Comparison of ENCODE assay signal across 8 cellular contexts in genomic region chr11:16924826-16925494, GRCh38.
DNase-seq lines count a peak whose midpoint lies in the region; ATAC-seq and TF ChIP-seq lines count a peak whose summit lies in the region.

No MANE protein-coding gene starts in this region.

- no peaks in the 10 kb centered on the region for H3K36me3 Mint-ChIP-seq in T-helper 2 cell treated with Interferon-gamma antibody and Interleukin-4, amounts not matched to agents 5 μg/mL and 100 μg/mL, for 36 hours (ENCODE audit: low read depth)
- H3K36me3 Mint-ChIP-seq in T-cell = no peaks in the 10 kb centered on the region

- H3K4me3 Mint-ChIP-seq in T-helper 2 cell treated with Interferon-gamma antibody and Interleukin-4, amounts not matched to agents 5 μg/mL and 100 μg/mL, for 36 hours = peak overlapping the region; percentile 52
- H3K4me3 Mint-ChIP-seq in T-cell = peak overlapping the region in 1 of 3 donors; percentile 58

- no peak for DNase-seq in T-helper 2 cell treated with Interferon-gamma antibody and Interleukin-4, amounts not matched to agents 5 μg/mL and 100 μg/mL, for 36 hours (ENCODE audit: low spot score)
- DNase-seq in T-helper 2 cell (no peak), astrocyte of the spinal cord (ENCODE audit: low read depth, low spot score) (peak; percentile 59), T-cell (no peak)
- DNase-seq in activated CD4-positive, alpha-beta T cell treated with anti-CD3 and anti-CD28 coated beads, Interleukin-2, amount 50 U/mL, for 4 hours = no peak

- H3K27ac Mint-ChIP-seq in T-helper 2 cell treated with Interferon-gamma antibody and Interleukin-4, amounts not matched to agents 5 μg/mL and 100 μg/mL, for 36 hours = no peak overlapping the region
- H3K27ac Mint-ChIP-seq in T-cell = no peak overlapping the region

- ATAC-seq in HG03439 (IDR thresholded peaks at IDR 0.05; ENCODE audit: unreplicated experiment) (peak; percentile 9), T-cell (replicated peaks in 1 of 4) (no peak)

- in situ Hi-C loops in astrocyte of the spinal cord (cut with HindIII; ENCODE audit: low sequenced_read_pairs) = no loop called here

- TF ChIP-seq CTCF in astrocyte of the spinal cord (IDR thresholded peaks at IDR 0.05; ENCODE audit: low read depth, low read length) = no peak

- peak overlapping the region; percentile 44 for H3K4me3 ChIP-seq in astrocyte of the spinal cord (ENCODE audit: low read depth, low read length)
- peak overlapping the region; percentile 55 for H3K4me3 ChIP-seq in iPS-18c (ENCODE audit: insufficient read depth, low read depth, low read length)
- peak overlapping the region; percentile 26 to 46 (median 35) for H3K4me3 ChIP-seq in skin epidermis

- POLR2A ChIA-PET in T-cell (lab: Charles Lee) = no interaction called here

- peaks cover 7% of the 10 kb centered on the region for H3K4me1 Mint-ChIP-seq in T-helper 2 cell treated with Interferon-gamma antibody and Interleukin-4, amounts not matched to agents 5 μg/mL and 100 μg/mL, for 36 hours (ENCODE audit: low read depth)
- peaks cover 6 to 17% (median 16%) of the 10 kb centered on the region in 3 donors for H3K4me1 Mint-ChIP-seq in T-cell

- CTCF ChIA-PET in T-cell (lab: Charles Lee) = no interaction called here

- H3K9me3 Mint-ChIP-seq in T-helper 2 cell treated with Interferon-gamma antibody and Interleukin-4, amounts not matched to agents 5 μg/mL and 100 μg/mL, for 36 hours = no peaks in the 10 kb centered on the region
- H3K9me3 Mint-ChIP-seq in T-cell = no peaks in the 10 kb centered on the region

- no peaks in the 10 kb centered on the region for H3K9me3 ChIP-seq in iPS-18c (ENCODE audit: control insufficient read depth, insufficient read depth, low read length)

- peak overlapping the region in 7 of 21 experiments; percentile 1 to 66 (median 39) for H3K27ac ChIP-seq in skin epidermis

- H3K27me3 Mint-ChIP-seq in T-helper 2 cell treated with Interferon-gamma antibody and Interleukin-4, amounts not matched to agents 5 μg/mL and 100 μg/mL, for 36 hours (ENCODE audit: low read depth) = peaks cover 46% of the 10 kb centered on the region
- peaks cover 26 to 50% of the 10 kb centered on the region in 2 donors for H3K27me3 Mint-ChIP-seq in T-cell
